Comparison of ENCODE assay signal across 17 cellular contexts in genomic region chr14:90299408-90299807, GRCh38. TPM values are rescaled to one million over a fixed set of nuclear protein-coding genes. Genes with fewer than 3 reads are reported as not detected.
DNase-seq lines count a peak whose midpoint lies in the region; ATAC-seq and TF ChIP-seq lines count a peak whose summit lies in the region.
"Had no signal": no experiment of that assay in that cellular context is flagged by ENCODE, and none has a peak within 500 bp of the region (broad histone marks: within the 10 kb centered on the region; RNA-seq: fewer than 3 reads in every experiment).

No MANE protein-coding gene starts in this region.

- no peaks in the 10 kb centered on the region for H3K9me3 ChIP-seq in hepatocyte (ENCODE audit: low read depth)
- H3K9me3 ChIP-seq: sigmoid colon had no signal

- DNase-seq in CD14-positive monocyte (ENCODE audit: low spot score) (peak; percentile 84), NOMO-1 treated with DMSO at 0.1 percent for 48 hours (lab: John Stamatoyannopoulos, UW; ENCODE audit: unreplicated experiment) (peak; percentile 88), hepatocyte (ENCODE audit: low spot score) (no peak), foreskin melanocyte (no peak), SW480 (ENCODE audit: low spot score) (no peak), occipital lobe (lab: John Stamatoyannopoulos, UW) (no peak)
- DNase-seq in central memory CD8-positive, alpha-beta T cell (ENCODE audit: low spot score in 2 of 2): no peak
- DNase-seq: activated naive CD8-positive, alpha-beta T cell treated with anti-CD3 and anti-CD28 coated beads, Interleukin-2, amount 50 U/mL, for 24 hours; effector memory CD8-positive, alpha-beta T cell; NCI-H1048; NCI-H2029 treated with DMSO at 0.1 percent for 48 hours; sigmoid colon; stimulated activated CD4-positive, alpha-beta T cell treated with anti-CD3 and anti-CD28 coated beads, Interleukin-2, amount 100 ng/mL, for 24 hours had no signal

- H3K79me2 ChIP-seq in hepatocyte: no peaks in the 10 kb centered on the region

- H3K27me3 Mint-ChIP-seq in CD14-positive monocyte (ENCODE audit: low read depth in 3 of 3): peaks cover 0 to 3% (median 0%) of the 10 kb centered on the region in 3 donors
- no peaks in the 10 kb centered on the region for H3K27me3 Mint-ChIP-seq in central memory CD8-positive, alpha-beta T cell
- H3K27me3 Mint-ChIP-seq: activated naive CD8-positive, alpha-beta T cell treated with anti-CD3 and anti-CD28 coated beads, Interleukin-2, amount 50 U/mL, for 24 hours; effector memory CD8-positive, alpha-beta T cell had no signal

- no peak overlapping the region for H3K4me3 Mint-ChIP-seq in CD14-positive monocyte
- H3K4me3 Mint-ChIP-seq in central memory CD8-positive, alpha-beta T cell: no peak overlapping the region
- H3K4me3 Mint-ChIP-seq: activated naive CD8-positive, alpha-beta T cell treated with anti-CD3 and anti-CD28 coated beads, Interleukin-2, amount 50 U/mL, for 24 hours; effector memory CD8-positive, alpha-beta T cell had no signal

- H3K4me3 ChIP-seq in hepatocyte: no peak overlapping the region
- H3K4me3 ChIP-seq: cardiac muscle cell, sigmoid colon, SK-N-MC had no signal

- H4K20me1 ChIP-seq in hepatocyte (ENCODE audit: insufficient read depth, poor library complexity, severe bottlenecking): no peaks in the 10 kb centered on the region

- 72% methylated on average over 7 of the region's 7 CpGs for WGBS in hepatocyte (ENCODE audit: low lambda C conversion rate, missing lambda C conversion rate)

- H3K4me1 ChIP-seq in hepatocyte (ENCODE audit: insufficient read depth): peaks cover 15% of the 10 kb centered on the region

- H3K9me2 ChIP-seq in hepatocyte (replicated peaks; ENCODE audit: insufficient read depth): no peaks in the 10 kb centered on the region

- TF ChIP-seq CTCF in CD14-positive monocyte (IDR thresholded peaks at IDR 0.05) (no peak), hepatocyte (IDR thresholded peaks at IDR 0.05; ENCODE audit: poor library complexity) (no peak)

- peak overlapping the region; percentile 16 for H3K4me2 ChIP-seq in hepatocyte

- no peaks in the 10 kb centered on the region for H3K36me3 ChIP-seq in hepatocyte (replicated peaks; ENCODE audit: insufficient read depth, low read depth)

- intact Hi-C loops in CD14-positive monocyte (cut with micrococcal nuclease): no loop called here

- H3K36me3 Mint-ChIP-seq in CD14-positive monocyte: peaks cover 31 to 35% of the 10 kb centered on the region in 2 donors
- peaks cover 43% of the 10 kb centered on the region for H3K36me3 Mint-ChIP-seq in central memory CD8-positive, alpha-beta T cell (ENCODE audit: insufficient read depth)

- H3K27ac ChIP-seq in hepatocyte: peak overlapping the region; percentile 38
- H3K27ac ChIP-seq: cardiac muscle cell had no signal

- no peak overlapping the region for H2AFZ ChIP-seq in hepatocyte

- H3K9me3 Mint-ChIP-seq in CD14-positive monocyte: no peaks in the 10 kb centered on the region
- no peaks in the 10 kb centered on the region for H3K9me3 Mint-ChIP-seq in central memory CD8-positive, alpha-beta T cell
- H3K9me3 Mint-ChIP-seq: activated naive CD8-positive, alpha-beta T cell treated with anti-CD3 and anti-CD28 coated beads, Interleukin-2, amount 50 U/mL, for 24 hours; activated T-helper 2 cell treated with anti-CD3 and anti-CD28 coated beads, Interferon-gamma antibody, Interleukin-2, Interleukin-4, amounts not matched to agents 10 μg/mL and 5 μg/mL and 100 μg/mL, durations not matched to agents 14 hours and 24 hours and 36 hours; effector memory CD8-positive, alpha-beta T cell had no signal

- peaks cover 61% of the 10 kb centered on the region for H3K4me1 Mint-ChIP-seq in CD14-positive monocyte
- H3K4me1 Mint-ChIP-seq in central memory CD8-positive, alpha-beta T cell: peaks cover 9% of the 10 kb centered on the region

- H3K27me3 ChIP-seq in hepatocyte: no peaks in the 10 kb centered on the region
- H3K27me3 ChIP-seq: cardiac muscle cell, sigmoid colon had no signal

- ATAC-seq in central memory CD8-positive, alpha-beta T cell (replicated peaks; ENCODE audit: extremely low read depth, poor library complexity, severe bottlenecking): no peak
- ATAC-seq in GM18502 (IDR thresholded peaks at IDR 0.05; ENCODE audit: poor library complexity, unreplicated experiment): no peak
- ATAC-seq: activated naive CD8-positive, alpha-beta T cell treated with anti-CD3 and anti-CD28 coated beads, Interleukin-2, amount 50 U/mL, for 24 hours; effector memory CD8-positive, alpha-beta T cell had no signal

- H3K27ac Mint-ChIP-seq in CD14-positive monocyte: peak overlapping the region; percentile 91 to 96 (median 94)
- peak overlapping the region; percentile 70 for H3K27ac Mint-ChIP-seq in central memory CD8-positive, alpha-beta T cell (ENCODE audit: low read depth)
- H3K27ac Mint-ChIP-seq: activated naive CD8-positive, alpha-beta T cell treated with anti-CD3 and anti-CD28 coated beads, Interleukin-2, amount 50 U/mL, for 24 hours; activated T-helper 2 cell treated with anti-CD3 and anti-CD28 coated beads, Interferon-gamma antibody, Interleukin-2, Interleukin-4, amounts not matched to agents 10 μg/mL and 5 μg/mL and 100 μg/mL, durations not matched to agents 14 hours and 24 hours and 36 hours had no signal

RNA-seq across cellular contexts. Expression of gene NRDE2, which starts 32.3 kb away (rescaled TPM):
- polyA plus RNA-seq in CD14-positive monocyte: 1 to 10 TPM; 4.7 to 6.7 TPM
- 11.4 and 20.0 TPM in 2 replicates for total RNA-seq in hepatocyte
- 21.9 and 27.9 TPM in 2 replicates for polyA plus RNA-seq in hepatocyte
- total RNA-seq in occipital lobe: 20.1 TPM

RNA-seq across cellular contexts. Expression of gene PSMC1, which starts 43.1 kb away (rescaled TPM):
- 100 to 1,000 TPM; 128 to 158 TPM for polyA plus RNA-seq in CD14-positive monocyte
- total RNA-seq in hepatocyte: 148 and 171 TPM in 2 replicates
- 144 and 163 TPM in 2 replicates for polyA plus RNA-seq in hepatocyte
- 64.1 TPM for total RNA-seq in occipital lobe

Comparison
In these comparisons a context has a peak if more than half of its experiments do, and no peak if none do; other contexts are left out.
1. DNase-seq: peak in CD14-positive monocyte (single experiment) and NOMO-1 treated with DMSO at 0.1 percent for 48 hours (single experiment); none in central memory CD8-positive, alpha-beta T cell (0 of 2), hepatocyte (single experiment), foreskin melanocyte (single experiment), SW480 (single experiment) and occipital lobe (single experiment).